In the genomic region with DNA sequence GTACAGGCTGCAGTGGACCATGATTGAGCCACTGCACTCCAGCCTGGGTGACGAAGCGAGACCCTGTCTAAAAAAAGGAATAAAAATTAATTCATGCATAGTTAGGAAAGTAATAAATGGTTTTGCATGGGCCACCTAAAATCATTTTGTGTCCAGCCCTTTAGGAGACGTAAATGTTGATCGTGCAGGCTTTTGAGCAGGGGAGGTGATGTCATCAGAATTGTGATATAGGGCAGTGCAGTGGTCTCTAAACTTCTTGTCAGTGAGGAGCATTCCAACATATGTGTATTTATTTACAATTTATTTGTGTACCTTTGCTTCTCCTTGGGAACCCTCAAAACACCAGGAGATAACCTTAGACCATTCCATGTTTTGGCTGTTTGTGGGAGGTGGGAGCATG, we compare ENCODE assay signal across 11 cellular contexts. TPM values are rescaled to one million over a fixed set of nuclear protein-coding genes. Genes with fewer than 3 reads are reported as not detected.
DNase-seq lines count a peak whose midpoint lies in the region; ATAC-seq, FAIRE-seq and TF ChIP-seq lines count a peak whose summit lies in the region.
"Had no signal": no experiment of that assay in that cellular context is flagged by ENCODE, and none has a peak within 500 bp of the region (broad histone marks: within the 10 kb centered on the region; RNA-seq: fewer than 3 reads in every experiment).

No MANE protein-coding gene starts in this region.

- TF ChIP-seq POLR2A in HepG2 (IDR thresholded peaks at IDR 0.05; ENCODE audit: insufficient read depth in 1 of 2, low read depth in 2 of 2, low read length in 2 of 2) (no peak), right lobe of liver (IDR thresholded peaks at IDR 0.05) (no peak), upper lobe of left lung (IDR thresholded peaks at IDR 0.05) (no peak), prostate gland (IDR thresholded peaks at IDR 0.05) (no peak)

- H3K27ac ChIP-seq in HepG2 (ENCODE audit: extremely low read length, insufficient read depth, low read length) (no peak overlapping the region), right lobe of liver (no peak overlapping the region), upper lobe of left lung (peak overlapping the region in 3 of 4 donors; percentile 2 to 89 (median 55)), prostate gland (no peak overlapping the region)

- peaks cover 53% of the 10 kb centered on the region for H3K4me1 Mint-ChIP-seq in activated CD8-positive, alpha-beta T cell treated with anti-CD3 and anti-CD28 coated beads, Interleukin-2, amount 10 ng/mL, durations not matched to agents 7 days and 5 days (ENCODE audit: low read depth)
- H3K4me1 Mint-ChIP-seq in memory B cell, result peaks cover 37% of the 10 kb centered on the region

- CTCF ChIA-PET in HepG2 (lab: Yijun Ruan, JAX; ENCODE audit: low intra/inter-chr PET ratio, low total read pairs), result no interaction called here
- CTCF ChIA-PET in activated CD8-positive, alpha-beta T cell treated with anti-CD3 and anti-CD28 coated beads, Interleukin-2, amount 10 ng/mL, durations not matched to agents 7 days and 5 days (lab: Charles Lee), result interaction anchor here (0.6 to 1.2 kb wide), 5 partner anchors 9 to 162 kb away, joined by 3 to 5 read pairs (median 3); no protein-coding TSS in a partner anchor

- no peak for TF ChIP-seq EP300 in HepG2 (IDR thresholded peaks at IDR 0.05; ENCODE audit: low read depth in 2 of 2, low read length in 2 of 2)
- no peak for TF ChIP-seq EP300 in HepG2 (CRISPR knock-in tag; IDR thresholded peaks at IDR 0.05; ENCODE audit: borderline replicate concordance)
- no peak for TF ChIP-seq EP300 in upper lobe of left lung (IDR thresholded peaks at IDR 0.05)

- H3K4me2 ChIP-seq in HepG2 (ENCODE audit: low read depth, low read length), result no peak overlapping the region

- peak overlapping the region; percentile 82 for H3K27ac Mint-ChIP-seq in activated CD8-positive, alpha-beta T cell treated with anti-CD3 and anti-CD28 coated beads, Interleukin-2, amount 10 ng/mL, durations not matched to agents 7 days and 5 days
- peak overlapping the region; percentile 24 for H3K27ac Mint-ChIP-seq in memory B cell

- ATAC-seq in HepG2, result no peak
- ATAC-seq in right lobe of liver, result no peak
- no peak for ATAC-seq in activated CD8-positive, alpha-beta T cell treated with anti-CD3 and anti-CD28 coated beads, Interleukin-2, amount 10 ng/mL, durations not matched to agents 7 days and 5 days
- ATAC-seq in memory B cell (ENCODE audit: low read depth), result no peak
- ATAC-seq in upper lobe of left lung (ENCODE audit: low FRiP score in 2 of 2), result no peak

- peaks cover 61% of the 10 kb centered on the region for H3K79me2 ChIP-seq in HepG2 (ENCODE audit: insufficient read depth, low read length)

- intact Hi-C loops in HepG2 (cut with micrococcal nuclease; ENCODE audit: unreplicated experiment), result no loop called here
- intact Hi-C loops in right lobe of liver (cut with DNase I), result no loop called here
- intact Hi-C loops in prostate gland (cut with DNase I), result no loop called here

- H3K9me3 ChIP-seq in HepG2 (ENCODE audit: low read length), result no peaks in the 10 kb centered on the region
- no peaks in the 10 kb centered on the region for H3K9me3 ChIP-seq in right lobe of liver
- H3K9me3 ChIP-seq in upper lobe of left lung, result no peaks in the 10 kb centered on the region
- no peaks in the 10 kb centered on the region for H3K9me3 ChIP-seq in prostate gland

- no peaks in the 10 kb centered on the region for H3K27me3 Mint-ChIP-seq in activated CD8-positive, alpha-beta T cell treated with anti-CD3 and anti-CD28 coated beads, Interleukin-2, amount 10 ng/mL, durations not matched to agents 7 days and 5 days (ENCODE audit: low read depth)
- H3K27me3 Mint-ChIP-seq in memory B cell, result no peaks in the 10 kb centered on the region

- no peak for FAIRE-seq in HepG2 (lab: Jason Lieb, UNC)

- no peaks in the 10 kb centered on the region for H3K27me3 ChIP-seq in HepG2 (ENCODE audit: control insufficient read depth in 1 of 2, insufficient read depth in 2 of 2, low read length in 2 of 2)
- H3K27me3 ChIP-seq in right lobe of liver, result no peaks in the 10 kb centered on the region
- H3K27me3 ChIP-seq in upper lobe of left lung, result no peaks in the 10 kb centered on the region
- H3K27me3 ChIP-seq in prostate gland (replicated peaks; ENCODE audit: insufficient read depth), result no peaks in the 10 kb centered on the region

- peak overlapping the region; percentile 34 for H3K4me3 Mint-ChIP-seq in activated CD8-positive, alpha-beta T cell treated with anti-CD3 and anti-CD28 coated beads, Interleukin-2, amount 10 ng/mL, durations not matched to agents 7 days and 5 days
- no peak overlapping the region for H3K4me3 Mint-ChIP-seq in memory B cell

- H4K20me1 ChIP-seq in HepG2 (ENCODE audit: insufficient read depth, low read length), result 0 out of 2 replicates have a peak, but pooled peaks cover 2% of the 10 kb centered on the region

- H3K9ac ChIP-seq in HepG2 (ENCODE audit: insufficient read depth, low read depth, low read length), result 0 out of 2 replicates have a peak overlapping the region, but pooled peaks have one; percentile 15

- H3K4me3 ChIP-seq in HepG2 (replicated peaks in 1 of 3; ENCODE audit: insufficient read depth in 1 of 3, low read depth in 2 of 3, low read length in 3 of 3), result no peak overlapping the region
- H3K4me3 ChIP-seq in right lobe of liver, result no peak overlapping the region
- H3K4me3 ChIP-seq in upper lobe of left lung, result no peak overlapping the region
- no peak overlapping the region for H3K4me3 ChIP-seq in prostate gland

- TF ChIP-seq CTCF in HepG2 (CRISPR knock-in tag; IDR thresholded peaks at IDR 0.05) (no peak), right lobe of liver (IDR thresholded peaks at IDR 0.05) (no peak), upper lobe of left lung (IDR thresholded peaks at IDR 0.05) (no peak), prostate gland (IDR thresholded peaks at IDR 0.05) (no peak)

- no peak for DNase-seq in HepG2 (ENCODE audit: low spot score)
- DNase-seq in right lobe of liver, result no peak
- DNase-seq in activated CD8-positive, alpha-beta T cell treated with anti-CD3 and anti-CD28 coated beads, Interleukin-2, amount 10 ng/mL, durations not matched to agents 7 days and 5 days, result no peak
- DNase-seq in memory B cell (ENCODE audit: low spot score in 2 of 2), result no peak
- DNase-seq in upper lobe of left lung, result no peak
- no peak for DNase-seq in prostate gland (ENCODE audit: low spot score)
- DNase-seq in nucleus accumbens (lab: John Stamatoyannopoulos, UW), result no peak
- DNase-seq in effector CD8-positive, alpha-beta T cell (lab: John Stamatoyannopoulos, UW), result no peak
- DNase-seq: amygdala, HCEC 1CT, NCI-H1048 had no signal

- H3K4me1 ChIP-seq in HepG2 (ENCODE audit: insufficient read depth, low read length), result peaks cover 43% of the 10 kb centered on the region
- H3K4me1 ChIP-seq in right lobe of liver, result peaks cover 0 to 13% (median 4%) of the 10 kb centered on the region in 4 donors
- H3K4me1 ChIP-seq in upper lobe of left lung, result peaks cover 21 to 50% (median 41%) of the 10 kb centered on the region in 4 donors
- H3K4me1 ChIP-seq in prostate gland (replicated peaks), result peaks cover 4% of the 10 kb centered on the region

- no peak overlapping the region for H2AFZ ChIP-seq in HepG2 (ENCODE audit: low read length)

- H3K36me3 Mint-ChIP-seq in activated CD8-positive, alpha-beta T cell treated with anti-CD3 and anti-CD28 coated beads, Interleukin-2, amount 10 ng/mL, durations not matched to agents 7 days and 5 days (ENCODE audit: low read depth), result peaks cover 5% of the 10 kb centered on the region
- H3K36me3 Mint-ChIP-seq in memory B cell, result no peaks in the 10 kb centered on the region

- no TSS peak for BruUV-seq in HepG2 (replicated peaks; lab: Mats Ljungman, UMichigan)

- H3K36me3 ChIP-seq in HepG2 (replicated peaks in 1 of 2; ENCODE audit: control insufficient read depth in 1 of 2, insufficient read depth in 2 of 2, low read length in 2 of 2) (peaks cover 0 to 6% of the 10 kb centered on the region in 2 experiments; a peak in 1 of 5 replicates), right lobe of liver (no peaks in the 10 kb centered on the region), upper lobe of left lung (no peaks in the 10 kb centered on the region), prostate gland (no peaks in the 10 kb centered on the region)

- H3K9me3 Mint-ChIP-seq in activated CD8-positive, alpha-beta T cell treated with anti-CD3 and anti-CD28 coated beads, Interleukin-2, amount 10 ng/mL, durations not matched to agents 7 days and 5 days (ENCODE audit: insufficient read depth), result no peaks in the 10 kb centered on the region
- no peaks in the 10 kb centered on the region for H3K9me3 Mint-ChIP-seq in memory B cell

- POLR2A ChIA-PET in HepG2 (lab: Yijun Ruan, JAX), result interaction anchor here (0.6 kb wide), 1 partner anchor 94 kb away, joined by 4 read pairs; no protein-coding TSS in a partner anchor
- POLR2A ChIA-PET in activated CD8-positive, alpha-beta T cell treated with anti-CD3 and anti-CD28 coated beads, Interleukin-2, amount 10 ng/mL, durations not matched to agents 7 days and 5 days (lab: Charles Lee), result no interaction called here

- no peak for TF ChIP-seq RAD21 in HepG2 (CRISPR knock-in tag; IDR thresholded peaks at IDR 0.05)

- in situ Hi-C loops in HepG2 (cut with HindIII; ENCODE audit: extremely low pct_ligation_motif_present, low pct_unique_long_range_greater_than_20kb), result no loop called here

- WGBS in HepG2 (ENCODE audit: low lambda C conversion rate), result 97% methylated on average over 4 of the region's 4 CpGs
- 71% methylated on average over 2 of the region's 4 CpGs for WGBS in right lobe of liver (ENCODE audit: insufficient coverage, low coverage, low lambda C conversion rate, missing lambda C conversion rate)
- WGBS in upper lobe of left lung, 2 donors, result 65 to 77% methylated on average over 4 of the region's 4 CpGs
- 77% methylated on average over 4 of the region's 4 CpGs for WGBS in prostate gland

RNA-seq across cellular contexts. Expression of a gene that starts 3.0 kb away (rescaled TPM):
- total RNA-seq in HepG2 (2016; rRNA removed; fragmentation: Illumina TruSeq; extraction: Trizol), result 45.9 and 61.5 TPM in 2 replicates
- total RNA-seq in HepG2 (2016; cell fraction: cytosol; rRNA removed; fragmentation: Illumina TruSeq; extraction: Trizol; ENCODE audit: low read depth), result 13.7 and 14.9 TPM in 2 replicates
- 46.7 and 48.0 TPM in 2 replicates for total RNA-seq in HepG2 (2016; cell fraction: insoluble cytoplasmic fraction; rRNA removed; fragmentation: Illumina TruSeq; extraction: Trizol)
- total RNA-seq in HepG2 (2016; cell fraction: membrane; rRNA removed; fragmentation: Illumina TruSeq; extraction: Trizol), result 29.6 and 31.5 TPM in 2 replicates
- total RNA-seq in HepG2 (2016; cell fraction: nucleus; rRNA removed; fragmentation: Illumina TruSeq; extraction: Trizol), result 40.2 and 49.1 TPM in 2 replicates
- polyA plus RNA-seq in HepG2 (2011; rRNA removed), result 25.4 and 28.7 TPM in 2 replicates
- 17.4 and 25.0 TPM in 2 replicates for polyA plus RNA-seq in HepG2 (2011; cell fraction: cytosol; rRNA removed)
- polyA plus RNA-seq in HepG2 (2011; cell fraction: nucleus; rRNA removed), result 76.1 and 88.8 TPM in 2 replicates
- polyA plus RNA-seq in HepG2 (2012), result 42.7 and 48.1 TPM in 2 replicates
- polyA plus RNA-seq in HepG2 (2016; cell fraction: cytosol; fragmentation: Illumina TruSeq; extraction: Trizol; ENCODE audit: low read depth), result 7.8 and 9.0 TPM in 2 replicates
- polyA plus RNA-seq in HepG2 (2016; cell fraction: insoluble cytoplasmic fraction; fragmentation: Illumina TruSeq; extraction: Trizol; ENCODE audit: low read depth), result 65.5 and 92.2 TPM in 2 replicates
- polyA plus RNA-seq in HepG2 (2016; cell fraction: membrane; fragmentation: Illumina TruSeq; extraction: Trizol; ENCODE audit: low read depth), result 20.1 and 25.6 TPM in 2 replicates
- polyA plus RNA-seq in HepG2 (2016; cell fraction: nucleus; fragmentation: Illumina TruSeq; extraction: Trizol; ENCODE audit: insufficient read depth, low read depth), result 103 and 106 TPM in 2 replicates
- 91.5 and 97.2 TPM in 2 replicates for polyA minus RNA-seq in HepG2 (2011; rRNA and poly(A)+ RNA removed; ENCODE audit: low replicate concordance)
- polyA minus RNA-seq in HepG2 (2011; cell fraction: cytosol; rRNA and poly(A)+ RNA removed), result 47.5 and 47.9 TPM in 2 replicates
- polyA minus RNA-seq in HepG2 (2011; cell fraction: nucleus; rRNA and poly(A)+ RNA removed), result 41.6 and 43.3 TPM in 2 replicates
- 10 to 100 TPM; 26.3 to 45.8 (median 27.7) TPM for total RNA-seq in right lobe of liver
- total RNA-seq in activated CD8-positive, alpha-beta T cell treated with anti-CD3 and anti-CD28 coated beads, Interleukin-2, amount 10 ng/mL, durations not matched to agents 7 days and 5 days, result 100 to 1,000 TPM; 108 to 115 TPM
- total RNA-seq in upper lobe of left lung, result 100 to 1,000 TPM in 3 of 6 donors, 10 to 100 TPM in 3; 82.8 to 245 (median 108) TPM
- 100 to 1,000 TPM in 1 of 2 donors, 10 to 100 TPM in 1; 98.5 to 152 TPM for total RNA-seq in prostate gland

RNA-seq across cellular contexts. Expression of a gene that starts 35.3 kb away (rescaled TPM):
- total RNA-seq in HepG2 (2016; rRNA removed; fragmentation: Illumina TruSeq; extraction: Trizol), result 25.6 and 33.8 TPM in 2 replicates
- 5.7 and 6.8 TPM in 2 replicates for total RNA-seq in HepG2 (2016; cell fraction: cytosol; rRNA removed; fragmentation: Illumina TruSeq; extraction: Trizol; ENCODE audit: low read depth)
- 21.9 and 35.0 TPM in 2 replicates for total RNA-seq in HepG2 (2016; cell fraction: insoluble cytoplasmic fraction; rRNA removed; fragmentation: Illumina TruSeq; extraction: Trizol)
- 17.3 and 19.4 TPM in 2 replicates for total RNA-seq in HepG2 (2016; cell fraction: membrane; rRNA removed; fragmentation: Illumina TruSeq; extraction: Trizol)
- 14.3 and 19.7 TPM in 2 replicates for total RNA-seq in HepG2 (2016; cell fraction: nucleus; rRNA removed; fragmentation: Illumina TruSeq; extraction: Trizol)
- 7.0 and 7.1 TPM in 2 replicates for polyA plus RNA-seq in HepG2 (2011; rRNA removed)
- polyA plus RNA-seq in HepG2 (2011; cell fraction: cytosol; rRNA removed), result 6.4 and 7.7 TPM in 2 replicates
- polyA plus RNA-seq in HepG2 (2011; cell fraction: nucleus; rRNA removed), result 6.8 and 6.9 TPM in 2 replicates
- polyA plus RNA-seq in HepG2 (2012), result 11.2 and 12.5 TPM in 2 replicates
- 4.1 and 4.4 TPM in 2 replicates for polyA plus RNA-seq in HepG2 (2016; cell fraction: cytosol; fragmentation: Illumina TruSeq; extraction: Trizol; ENCODE audit: low read depth)
- 17.0 and 19.4 TPM in 2 replicates for polyA plus RNA-seq in HepG2 (2016; cell fraction: insoluble cytoplasmic fraction; fragmentation: Illumina TruSeq; extraction: Trizol; ENCODE audit: low read depth)
- 9.5 and 10.3 TPM in 2 replicates for polyA plus RNA-seq in HepG2 (2016; cell fraction: membrane; fragmentation: Illumina TruSeq; extraction: Trizol; ENCODE audit: low read depth)
- polyA plus RNA-seq in HepG2 (2016; cell fraction: nucleus; fragmentation: Illumina TruSeq; extraction: Trizol; ENCODE audit: insufficient read depth, low read depth), result 18.8 and 25.6 TPM in 2 replicates
- polyA minus RNA-seq in HepG2 (2011; rRNA and poly(A)+ RNA removed; ENCODE audit: low replicate concordance), result 7.1 and 11.2 TPM in 2 replicates
- 7.9 and 8.4 TPM in 2 replicates for polyA minus RNA-seq in HepG2 (2011; cell fraction: cytosol; rRNA and poly(A)+ RNA removed)
- 5.7 and 5.8 TPM in 2 replicates for polyA minus RNA-seq in HepG2 (2011; cell fraction: nucleus; rRNA and poly(A)+ RNA removed)
- total RNA-seq in right lobe of liver, result 10 to 100 TPM; 10.2 to 15.7 (median 11.6) TPM
- 10 to 100 TPM; 20.2 to 23.0 TPM for total RNA-seq in activated CD8-positive, alpha-beta T cell treated with anti-CD3 and anti-CD28 coated beads, Interleukin-2, amount 10 ng/mL, durations not matched to agents 7 days and 5 days
- total RNA-seq in upper lobe of left lung, result 10 to 100 TPM; 20.2 to 46.1 (median 32.7) TPM
- total RNA-seq in prostate gland, result 10 to 100 TPM; 34.9 to 47.9 TPM

RNA-seq across cellular contexts. Expression of a gene that starts 35.4 kb away (rescaled TPM):
- total RNA-seq in HepG2 (2016; rRNA removed; fragmentation: Illumina TruSeq; extraction: Trizol), result 22.7 and 37.3 TPM in 2 replicates
- total RNA-seq in HepG2 (2016; cell fraction: cytosol; rRNA removed; fragmentation: Illumina TruSeq; extraction: Trizol; ENCODE audit: low read depth), result 17.0 and 24.9 TPM in 2 replicates
- total RNA-seq in HepG2 (2016; cell fraction: insoluble cytoplasmic fraction; rRNA removed; fragmentation: Illumina TruSeq; extraction: Trizol), result 18.1 and 40.3 TPM in 2 replicates
- 33.8 and 40.6 TPM in 2 replicates for total RNA-seq in HepG2 (2016; cell fraction: membrane; rRNA removed; fragmentation: Illumina TruSeq; extraction: Trizol)
- total RNA-seq in HepG2 (2016; cell fraction: nucleus; rRNA removed; fragmentation: Illumina TruSeq; extraction: Trizol), result 29.4 and 31.8 TPM in 2 replicates
- polyA plus RNA-seq in HepG2 (2011; rRNA removed), result 53.2 and 59.7 TPM in 2 replicates
- polyA plus RNA-seq in HepG2 (2011; cell fraction: cytosol; rRNA removed), result 46.3 and 77.8 TPM in 2 replicates
- 119 and 138 TPM in 2 replicates for polyA plus RNA-seq in HepG2 (2011; cell fraction: nucleus; rRNA removed)
- polyA plus RNA-seq in HepG2 (2012), result 23.3 and 34.0 TPM in 2 replicates
- polyA plus RNA-seq in HepG2 (2016; cell fraction: cytosol; fragmentation: Illumina TruSeq; extraction: Trizol; ENCODE audit: low read depth), result 20.2 and 27.8 TPM in 2 replicates
- 19.3 and 20.0 TPM in 2 replicates for polyA plus RNA-seq in HepG2 (2016; cell fraction: insoluble cytoplasmic fraction; fragmentation: Illumina TruSeq; extraction: Trizol; ENCODE audit: low read depth)
- polyA plus RNA-seq in HepG2 (2016; cell fraction: membrane; fragmentation: Illumina TruSeq; extraction: Trizol; ENCODE audit: low read depth), result 25.6 and 30.0 TPM in 2 replicates
- 55.7 and 57.0 TPM in 2 replicates for polyA plus RNA-seq in HepG2 (2016; cell fraction: nucleus; fragmentation: Illumina TruSeq; extraction: Trizol; ENCODE audit: insufficient read depth, low read depth)
- 50.6 and 120 TPM in 2 replicates for polyA minus RNA-seq in HepG2 (2011; rRNA and poly(A)+ RNA removed; ENCODE audit: low replicate concordance)
- polyA minus RNA-seq in HepG2 (2011; cell fraction: cytosol; rRNA and poly(A)+ RNA removed), result 34.1 and 39.4 TPM in 2 replicates
- 26.1 and 28.1 TPM in 2 replicates for polyA minus RNA-seq in HepG2 (2011; cell fraction: nucleus; rRNA and poly(A)+ RNA removed)
- 10 to 100 TPM; 23.5 to 46.1 (median 31.4) TPM for total RNA-seq in right lobe of liver
- 10 to 100 TPM; 20.4 to 20.5 TPM for total RNA-seq in activated CD8-positive, alpha-beta T cell treated with anti-CD3 and anti-CD28 coated beads, Interleukin-2, amount 10 ng/mL, durations not matched to agents 7 days and 5 days
- 10 to 100 TPM; 18.9 to 56.6 (median 49.5) TPM for total RNA-seq in upper lobe of left lung
- total RNA-seq in prostate gland, result 10 to 100 TPM; 84.8 to 87.1 TPM

Comparison
In these comparisons a context has a peak if more than half of its experiments do, and no peak if none do; other contexts are left out.
1. H3K27ac ChIP-seq: peak in upper lobe of left lung (3 of 4); none in HepG2 (single experiment), right lobe of liver (0 of 3) and prostate gland (0 of 2).